Comparison of ENCODE assay signal across 24 cellular contexts in genomic region chr5:123066016-123066415, GRCh38. TPM values are rescaled to one million over a fixed set of nuclear protein-coding genes. Genes with fewer than 3 reads are reported as not detected.
"Had no signal": no experiment of that assay in that cellular context is flagged by ENCODE, and none has a peak within 500 bp of the region (broad histone marks: within the 10 kb centered on the region; RNA-seq: fewer than 3 reads in every experiment).

No MANE protein-coding gene starts in this region.

- H3K4me3 ChIP-seq: colonic mucosa, gastrocnemius medialis, lower lobe of right lung, ovary, psoas muscle, sigmoid colon, stomach, testis, tibial artery, upper lobe of right lung, uterus had no signal

- DNase-seq: colonic mucosa; effector memory CD4-positive, alpha-beta T cell; erythroblast; gastrocnemius medialis; head of caudate nucleus; left ventricle myocardium superior; lower lobe of right lung; natural killer cell; occipital lobe; ovary; posterior cingulate gyrus; psoas muscle; right cardiac atrium; sigmoid colon; stimulated activated CD4-positive, alpha-beta T cell treated with anti-CD3 and anti-CD28 coated beads, Interleukin-2, amount 100 ng/mL, for 24 hours; stimulated activated CD4-positive, alpha-beta T cell treated with anti-CD3 and anti-CD28 coated beads, Interleukin-4, amount 100 ng/mL, for 24 hours; stimulated activated naive CD4-positive, alpha-beta T cell treated with Interleukin-2 at 50 U/mL for 16 hours; stomach; testis; tibial artery; upper lobe of right lung; uterus had no signal

- ATAC-seq: gastrocnemius medialis; left ventricle myocardium superior; lower lobe of right lung; natural killer cell; psoas muscle; right cardiac atrium; stimulated activated effector memory CD8-positive, alpha-beta T cell treated with anti-CD3 and anti-CD28 coated beads, Interleukin-12 subunit alpha, Interleukin-12 subunit beta, amount 100 ng/mL, for 72 hours; upper lobe of right lung had no signal

RNA-seq across cellular contexts. Expression of gene PRDM6, which starts 23.0 kb away (rescaled TPM):
- total RNA-seq: natural killer cell had no signal

RNA-seq across cellular contexts. Expression of gene PPIC, which starts 29.5 kb away (rescaled TPM):
- total RNA-seq: mononuclear cell, natural killer cell had no signal
